Comparison of ENCODE assay signal across 20 cellular contexts in genomic region chr9:33294670-33295432, GRCh38. TPM values are rescaled to one million over a fixed set of nuclear protein-coding genes. Genes with fewer than 3 reads are reported as not detected.
A peak's percentile ranks its signal among the peaks of the same experiment; 100 is the strongest.
DNase-seq lines count a peak whose midpoint lies in the region; ATAC-seq, FAIRE-seq and TF ChIP-seq lines count a peak whose summit lies in the region.
"Had no signal": no experiment of that assay in that cellular context is flagged by ENCODE, and none has a peak within 500 bp of the region (broad histone marks: within the 10 kb centered on the region; RNA-seq: fewer than 3 reads in every experiment).

No MANE protein-coding gene starts in this region.

- H3K4me3 ChIP-seq in Karpas-422 (ENCODE audit: low read length): peak overlapping the region; percentile 50
- H3K4me3 ChIP-seq: K562, lower lobe of right lung, PC-9, stomach had no signal

- H3K4me2 ChIP-seq in Karpas-422 (ENCODE audit: low read depth, low read length, poor library complexity, severe bottlenecking): peak overlapping the region; percentile 86
- H3K4me2 ChIP-seq: PC-9 had no signal

- peaks cover 91% of the 10 kb centered on the region for H3K4me1 Mint-ChIP-seq in activated T-cell treated with anti-CD3 and anti-CD28 coated beads, Interleukin-2, amount 50 U/mL, for 4 hours (ENCODE audit: low read depth)
- H3K4me1 Mint-ChIP-seq in activated naive CD8-positive, alpha-beta T cell treated with anti-CD3 and anti-CD28 coated beads, Interleukin-2, amount 50 U/mL, for 24 hours: peaks cover 95% of the 10 kb centered on the region
- H3K4me1 Mint-ChIP-seq in stimulated activated effector memory CD8-positive, alpha-beta T cell treated with anti-CD3 and anti-CD28 coated beads, Interleukin-12 subunit alpha, Interleukin-12 subunit beta, amount 100 ng/mL, for 72 hours: peaks cover 92% of the 10 kb centered on the region

- no peak for DNase-seq in activated T-cell treated with anti-CD3 and anti-CD28 coated beads, Interleukin-2, amount 50 U/mL, for 4 hours
- DNase-seq in activated T-cell treated with anti-CD3 and anti-CD28 coated beads for 4 hours (no peak), Karpas-422 (peak; percentile 78), D721Med (ENCODE audit: insufficient read length, low spot score) (no peak), NCI-H2029 treated with DMSO at 0.1 percent for 48 hours (lab: John Stamatoyannopoulos, UW) (no peak)
- no peak for DNase-seq in activated naive CD8-positive, alpha-beta T cell treated with anti-CD3 and anti-CD28 coated beads, Interleukin-2, amount 50 U/mL, for 24 hours
- no peak for DNase-seq in stimulated activated effector memory CD8-positive, alpha-beta T cell treated with anti-CD3 and anti-CD28 coated beads, Interleukin-12 subunit alpha, Interleukin-12 subunit beta, amount 100 ng/mL, for 72 hours (ENCODE audit: low spot score in 2 of 2)
- DNase-seq: activated effector memory CD4-positive, alpha-beta T cell treated with anti-CD3 and anti-CD28 coated beads, Interleukin-2, amount 50 U/mL, for 16 hours; foreskin melanocyte; HCEC 1CT; lower lobe of right lung; NCI-H146; NCI-H446; PC-9; stomach had no signal

- no peak for ATAC-seq in activated T-cell treated with anti-CD3 and anti-CD28 coated beads, Interleukin-2, amount 50 U/mL, for 4 hours
- ATAC-seq in activated naive CD8-positive, alpha-beta T cell treated with anti-CD3 and anti-CD28 coated beads, Interleukin-2, amount 50 U/mL, for 24 hours: no peak
- no peak for ATAC-seq in stimulated activated effector memory CD8-positive, alpha-beta T cell treated with anti-CD3 and anti-CD28 coated beads, Interleukin-12 subunit alpha, Interleukin-12 subunit beta, amount 100 ng/mL, for 72 hours
- ATAC-seq in GM19023 (IDR thresholded peaks at IDR 0.05; ENCODE audit: unreplicated experiment): no peak
- ATAC-seq: K562, lower lobe of right lung had no signal

- no peaks in the 10 kb centered on the region for H3K9me2 ChIP-seq in Karpas-422 (replicated peaks; ENCODE audit: insufficient read depth, low read length)

- H3K36me3 ChIP-seq in Karpas-422 (ENCODE audit: insufficient read depth, low read length): peaks cover 40% of the 10 kb centered on the region; the same call in 1 of the 2 replicates

- H3K4me1 ChIP-seq in Karpas-422 (ENCODE audit: low read length): peaks cover 84% of the 10 kb centered on the region

- H3K9me3 ChIP-seq in Karpas-422 (ENCODE audit: low read length): no peaks in the 10 kb centered on the region
- H3K9me3 ChIP-seq: lower lobe of right lung, neutrophil, stomach had no signal

- peak overlapping the region; percentile 68 for H3K27ac Mint-ChIP-seq in activated naive CD8-positive, alpha-beta T cell treated with anti-CD3 and anti-CD28 coated beads, Interleukin-2, amount 50 U/mL, for 24 hours
- H3K27ac Mint-ChIP-seq in stimulated activated effector memory CD8-positive, alpha-beta T cell treated with anti-CD3 and anti-CD28 coated beads, Interleukin-12 subunit alpha, Interleukin-12 subunit beta, amount 100 ng/mL, for 72 hours: peak overlapping the region; percentile 85

- H3K27me3 Mint-ChIP-seq in activated T-cell treated with anti-CD3 and anti-CD28 coated beads, Interleukin-2, amount 50 U/mL, for 4 hours (ENCODE audit: low read depth): no peaks in the 10 kb centered on the region
- H3K27me3 Mint-ChIP-seq in activated naive CD8-positive, alpha-beta T cell treated with anti-CD3 and anti-CD28 coated beads, Interleukin-2, amount 50 U/mL, for 24 hours: peaks cover 3% of the 10 kb centered on the region

- peaks cover 6% of the 10 kb centered on the region; the same call in 1 of the 2 replicates for H4K20me1 ChIP-seq in Karpas-422 (ENCODE audit: insufficient read depth, low read depth, low read length)

- H3K9me3 Mint-ChIP-seq in activated T-cell treated with anti-CD3 and anti-CD28 coated beads, Interleukin-2, amount 50 U/mL, for 4 hours: no peaks in the 10 kb centered on the region
- no peaks in the 10 kb centered on the region for H3K9me3 Mint-ChIP-seq in activated naive CD8-positive, alpha-beta T cell treated with anti-CD3 and anti-CD28 coated beads, Interleukin-2, amount 50 U/mL, for 24 hours
- H3K9me3 Mint-ChIP-seq in stimulated activated effector memory CD8-positive, alpha-beta T cell treated with anti-CD3 and anti-CD28 coated beads, Interleukin-12 subunit alpha, Interleukin-12 subunit beta, amount 100 ng/mL, for 72 hours: no peaks in the 10 kb centered on the region

- peaks cover 66% of the 10 kb centered on the region for H3K36me3 Mint-ChIP-seq in activated T-cell treated with anti-CD3 and anti-CD28 coated beads, Interleukin-2, amount 50 U/mL, for 4 hours (ENCODE audit: insufficient read depth)
- H3K36me3 Mint-ChIP-seq in activated naive CD8-positive, alpha-beta T cell treated with anti-CD3 and anti-CD28 coated beads, Interleukin-2, amount 50 U/mL, for 24 hours (ENCODE audit: low read depth): peaks cover 81% of the 10 kb centered on the region
- peaks cover 40% of the 10 kb centered on the region for H3K36me3 Mint-ChIP-seq in stimulated activated effector memory CD8-positive, alpha-beta T cell treated with anti-CD3 and anti-CD28 coated beads, Interleukin-12 subunit alpha, Interleukin-12 subunit beta, amount 100 ng/mL, for 72 hours

- H3K79me2 ChIP-seq in Karpas-422 (ENCODE audit: low read length): peaks cover 92% of the 10 kb centered on the region

- no peaks in the 10 kb centered on the region for H3K27me3 ChIP-seq in Karpas-422 (ENCODE audit: low read length)
- H3K27me3 ChIP-seq: neutrophil, stomach had no signal

- H3K4me3 Mint-ChIP-seq in activated T-cell treated with anti-CD3 and anti-CD28 coated beads, Interleukin-2, amount 50 U/mL, for 4 hours: peak overlapping the region; percentile 45
- H3K4me3 Mint-ChIP-seq in activated naive CD8-positive, alpha-beta T cell treated with anti-CD3 and anti-CD28 coated beads, Interleukin-2, amount 50 U/mL, for 24 hours: peak overlapping the region; percentile 13
- peak overlapping the region; percentile 56 for H3K4me3 Mint-ChIP-seq in stimulated activated effector memory CD8-positive, alpha-beta T cell treated with anti-CD3 and anti-CD28 coated beads, Interleukin-12 subunit alpha, Interleukin-12 subunit beta, amount 100 ng/mL, for 72 hours

- H3K27ac ChIP-seq in Karpas-422 (ENCODE audit: low read length): peak overlapping the region; percentile 97
- H3K27ac ChIP-seq: lower lobe of right lung, neutrophil, PC-9 had no signal

- no peak for TF ChIP-seq CTCF in D721Med (IDR thresholded peaks at IDR 0.05; ENCODE audit: insufficient read depth, missing control alignments)

- no peak for FAIRE-seq in D721Med (lab: Jason Lieb, UNC)
- FAIRE-seq: bronchial epithelial cell, K562 had no signal

- no peak overlapping the region for H2AFZ ChIP-seq in Karpas-422 (ENCODE audit: low read length)
- H2AFZ ChIP-seq: PC-9 had no signal

- peak overlapping the region; percentile 30 for H3K9ac ChIP-seq in Karpas-422 (ENCODE audit: low read length)

RNA-seq across cellular contexts. Expression of gene NFX1, which starts 4.5 kb away (rescaled TPM):
- 10 to 100 TPM; 35.2 to 42.6 (median 36.0) TPM for total RNA-seq in activated T-cell treated with anti-CD3 and anti-CD28 coated beads, Interleukin-2, amount 50 U/mL, for 4 hours
- 30.7 and 51.4 TPM in 2 replicates for total RNA-seq in Karpas-422 (2014; rRNA removed; shearing (Covaris generic); ENCODE audit: low replicate concordance)

RNA-seq across cellular contexts. Expression of gene CHMP5, which starts 30.0 kb away (rescaled TPM):
- 10 to 100 TPM; 45.0 to 59.5 (median 46.8) TPM for total RNA-seq in activated T-cell treated with anti-CD3 and anti-CD28 coated beads, Interleukin-2, amount 50 U/mL, for 4 hours
- 53.4 and 57.1 TPM in 2 replicates for total RNA-seq in Karpas-422 (2014; rRNA removed; shearing (Covaris generic); ENCODE audit: low replicate concordance)

RNA-seq across cellular contexts. Expression of gene BAG1, which starts 30.3 kb away (rescaled TPM):
- 100 to 1,000 TPM; 115 to 133 (median 117) TPM for total RNA-seq in activated T-cell treated with anti-CD3 and anti-CD28 coated beads, Interleukin-2, amount 50 U/mL, for 4 hours
- 55.6 and 111 TPM in 2 replicates for total RNA-seq in Karpas-422 (2014; rRNA removed; shearing (Covaris generic); ENCODE audit: low replicate concordance)

RNA-seq across cellular contexts. Expression of gene SPINK4, which starts 54.9 kb away (rescaled TPM):
- total RNA-seq in activated T-cell treated with anti-CD3 and anti-CD28 coated beads, Interleukin-2, amount 50 U/mL, for 4 hours: not detected
- total RNA-seq in Karpas-422 (2014; rRNA removed; shearing (Covaris generic); ENCODE audit: low replicate concordance): not detected in 2 replicates
- total RNA-seq: bronchial epithelial cell, lower lobe of right lung, PC-9, skeletal muscle tissue had no signal
